In genomic region chr1:236512019-236512418, GRCh38 we compare ENCODE assay signal across 15 cellular contexts. TPM values are rescaled to one million over a fixed set of nuclear protein-coding genes. Genes with fewer than 3 reads are reported as not detected.
DNase-seq lines count a peak whose midpoint lies in the region; ATAC-seq and TF ChIP-seq lines count a peak whose summit lies in the region.
"Had no signal": no experiment of that assay in that cellular context is flagged by ENCODE, and none has a peak within 500 bp of the region (broad histone marks: within the 10 kb centered on the region; RNA-seq: fewer than 3 reads in every experiment).

No MANE protein-coding gene starts in this region.

- H3K4me3 ChIP-seq in HEK293 (ENCODE audit: low read depth, low read length) (no peak overlapping the region), aorta (ENCODE audit: low read length in 2 of 2) (no peak overlapping the region)
- H3K4me3 ChIP-seq: BLaER1 treated with 17β-estradiol and CSF1 and Interleukin-3, amounts not matched to agents 10 nM and 100 nM had no signal

- no peaks in the 10 kb centered on the region for H3K27me3 ChIP-seq in aorta (ENCODE audit: control insufficient read depth in 1 of 2, insufficient read depth in 2 of 2, low read length in 1 of 2)
- H3K27me3 ChIP-seq: BLaER1 treated with 17β-estradiol and CSF1 and Interleukin-3, amounts not matched to agents 10 nM and 100 nM had no signal

- no peaks in the 10 kb centered on the region for H3K9me3 Mint-ChIP-seq in stimulated activated effector memory CD8-positive, alpha-beta T cell treated with anti-CD3 and anti-CD28 coated beads, Interleukin-12 subunit alpha, Interleukin-12 subunit beta, amount 100 ng/mL, for 72 hours
- H3K9me3 Mint-ChIP-seq in activated T-cell treated with anti-CD3 and anti-CD28 coated beads, Interleukin-2, amount 50 U/mL, for 4 hours = no peaks in the 10 kb centered on the region
- H3K9me3 Mint-ChIP-seq: CD4-positive, CD25-positive, alpha-beta regulatory T cell; CD8-positive, alpha-beta memory T cell had no signal

- H3K9me3 ChIP-seq in HEK293 (ENCODE audit: control insufficient read depth, insufficient read depth, low read depth, low read length) (no peaks in the 10 kb centered on the region), aorta (ENCODE audit: control insufficient read depth, low read length) (no peaks in the 10 kb centered on the region)
- H3K9me3 ChIP-seq: BLaER1 treated with 17β-estradiol and CSF1 and Interleukin-3, amounts not matched to agents 10 nM and 100 nM had no signal

- intact Hi-C loops in aorta (cut with DNase I) = no loop called here

- no peaks in the 10 kb centered on the region for H3K27me3 Mint-ChIP-seq in activated T-cell treated with anti-CD3 and anti-CD28 coated beads, Interleukin-2, amount 50 U/mL, for 4 hours (ENCODE audit: low read depth)
- H3K27me3 Mint-ChIP-seq: B cell; CD8-positive, alpha-beta memory T cell had no signal

- peak overlapping the region; percentile 25 for H3K4me3 Mint-ChIP-seq in stimulated activated effector memory CD8-positive, alpha-beta T cell treated with anti-CD3 and anti-CD28 coated beads, Interleukin-12 subunit alpha, Interleukin-12 subunit beta, amount 100 ng/mL, for 72 hours
- no peak overlapping the region for H3K4me3 Mint-ChIP-seq in activated T-cell treated with anti-CD3 and anti-CD28 coated beads, Interleukin-2, amount 50 U/mL, for 4 hours
- H3K4me3 Mint-ChIP-seq: B cell had no signal

- H3K36me3 ChIP-seq in HEK293 (ENCODE audit: control insufficient read depth in 2 of 2, insufficient read depth in 1 of 2, low read length in 2 of 2) (no peaks in the 10 kb centered on the region), aorta (ENCODE audit: control insufficient read depth in 1 of 2, insufficient read depth in 2 of 2, low read length in 1 of 2) (no peaks in the 10 kb centered on the region)
- H3K36me3 ChIP-seq: BLaER1 treated with 17β-estradiol and CSF1 and Interleukin-3, amounts not matched to agents 10 nM and 100 nM had no signal

- H3K27ac ChIP-seq in 22Rv1 = peak overlapping the region; percentile 22; the same call in 1 of the 2 replicates
- no peak overlapping the region for H3K27ac ChIP-seq in HEK293 (ENCODE audit: extremely low read depth, low read depth, low read length)
- peak overlapping the region; percentile 99 for H3K27ac ChIP-seq in VCaP
- no peak overlapping the region for H3K27ac ChIP-seq in aorta (ENCODE audit: low read depth in 1 of 2, low read length in 2 of 2)
- H3K27ac ChIP-seq: BLaER1 treated with 17β-estradiol and CSF1 and Interleukin-3, amounts not matched to agents 10 nM and 100 nM had no signal

- TF ChIP-seq CTCF in 22Rv1 (IDR thresholded peaks at IDR 0.05) (no peak), HEK293 (tag by site-specific recombination; IDR thresholded peaks at IDR 0.05) (no peak), VCaP (conservative IDR thresholded peaks at IDR 0.05) (no peak)

- CTCF ChIA-PET in HEK293 (lab: Yijun Ruan, JAX) = interaction anchor here (2.2 kb wide), 1 partner anchor 13 kb away, joined by 5 read pairs; no protein-coding TSS in a partner anchor

- H3K36me3 Mint-ChIP-seq in stimulated activated effector memory CD8-positive, alpha-beta T cell treated with anti-CD3 and anti-CD28 coated beads, Interleukin-12 subunit alpha, Interleukin-12 subunit beta, amount 100 ng/mL, for 72 hours = peaks cover 12% of the 10 kb centered on the region
- H3K36me3 Mint-ChIP-seq in activated T-cell treated with anti-CD3 and anti-CD28 coated beads, Interleukin-2, amount 50 U/mL, for 4 hours (ENCODE audit: insufficient read depth) = no peaks in the 10 kb centered on the region
- H3K36me3 Mint-ChIP-seq: CD4-positive, CD25-positive, alpha-beta regulatory T cell; CD8-positive, alpha-beta memory T cell had no signal

- no peak for DNase-seq in stimulated activated effector memory CD8-positive, alpha-beta T cell treated with anti-CD3 and anti-CD28 coated beads, Interleukin-12 subunit alpha, Interleukin-12 subunit beta, amount 100 ng/mL, for 72 hours (ENCODE audit: low spot score in 2 of 2)
- no peak for DNase-seq in aorta
- DNase-seq in activated T-cell treated with anti-CD3 and anti-CD28 coated beads, Interleukin-2, amount 50 U/mL, for 4 hours = no peak
- DNase-seq in Kasumi-1 (lab: John Stamatoyannopoulos, UW) = no peak
- DNase-seq: CD4-positive, CD25-positive, alpha-beta regulatory T cell; CD8-positive, alpha-beta memory T cell; COR-L47; GOT3; H7 had no signal

- H3K4me1 ChIP-seq in HEK293 (ENCODE audit: control insufficient read depth, insufficient read depth, low read length) = peaks cover 28% of the 10 kb centered on the region
- H3K4me1 ChIP-seq in aorta (ENCODE audit: control insufficient read depth in 1 of 2, insufficient read depth in 2 of 2, low read length in 2 of 2) = peaks cover 0 to 2% of the 10 kb centered on the region in 2 donors

- 40 to 47% methylated on average over 7 of the region's 7 CpGs for WGBS in aorta, 2 donors

- POLR2A ChIA-PET in HEK293 (lab: Yijun Ruan, JAX) = no interaction called here

- ATAC-seq in stimulated activated effector memory CD8-positive, alpha-beta T cell treated with anti-CD3 and anti-CD28 coated beads, Interleukin-12 subunit alpha, Interleukin-12 subunit beta, amount 100 ng/mL, for 72 hours = no peak
- ATAC-seq in aorta (ENCODE audit: low FRiP score) = no peak
- ATAC-seq in activated T-cell treated with anti-CD3 and anti-CD28 coated beads, Interleukin-2, amount 50 U/mL, for 4 hours = no peak
- ATAC-seq: HCT116 had no signal

- H3K4me1 Mint-ChIP-seq in stimulated activated effector memory CD8-positive, alpha-beta T cell treated with anti-CD3 and anti-CD28 coated beads, Interleukin-12 subunit alpha, Interleukin-12 subunit beta, amount 100 ng/mL, for 72 hours = peaks cover 52% of the 10 kb centered on the region
- peaks cover 30% of the 10 kb centered on the region for H3K4me1 Mint-ChIP-seq in activated T-cell treated with anti-CD3 and anti-CD28 coated beads, Interleukin-2, amount 50 U/mL, for 4 hours (ENCODE audit: low read depth)

- no peak overlapping the region for H3K27ac Mint-ChIP-seq in stimulated activated effector memory CD8-positive, alpha-beta T cell treated with anti-CD3 and anti-CD28 coated beads, Interleukin-12 subunit alpha, Interleukin-12 subunit beta, amount 100 ng/mL, for 72 hours
- H3K27ac Mint-ChIP-seq: B cell; CD4-positive, CD25-positive, alpha-beta regulatory T cell; CD8-positive, alpha-beta memory T cell had no signal

TF ChIP-seq in HEK293, 187 proteins besides CTCF, POLR2A, EP300 and RAD21:
- TF ChIP-seq ZBTB26 (tag by site-specific recombination; optimal IDR thresholded peaks at IDR 0.05) (no peak), ZNF366 (tag by site-specific recombination; conservative IDR thresholded peaks at IDR 0.05) (peak; percentile 51; the same call in 1 of the 2 replicates)

RNA-seq across cellular contexts. Expression of gene LGALS8, which starts 11.8 kb away (rescaled TPM):
- total RNA-seq in aorta = 10 to 100 TPM; 38.9 to 75.5 TPM
- 10 to 100 TPM; 13.6 to 43.1 TPM for polyA plus RNA-seq in aorta
- 10 to 100 TPM; 59.7 to 73.2 (median 60.9) TPM for total RNA-seq in activated T-cell treated with anti-CD3 and anti-CD28 coated beads, Interleukin-2, amount 50 U/mL, for 4 hours

Comparison
In these comparisons a context has a peak if more than half of its experiments do, and no peak if none do; other contexts are left out.
1. H3K27ac ChIP-seq: peak in 22Rv1 (single experiment) and VCaP (single experiment); none in HEK293 (single experiment) and aorta (0 of 2).